In genomic region chr6:27472182-27472616, GRCh38 we compare ENCODE assay signal across 1 cellular context.
TF ChIP-seq lines count a peak whose summit lies in the region.

No MANE protein-coding gene starts in this region.

TF ChIP-seq in K562, 482 proteins besides CTCF, POLR2A, EP300 and RAD21 (continued from another document and continues in another):
- no peak for TF ChIP-seq PHF8 (IDR thresholded peaks at IDR 0.05; ENCODE audit: borderline replicate concordance, low read length)
- TF ChIP-seq ZBTB9 (CRISPR knock-in tag; IDR thresholded peaks at IDR 0.05), result 0 out of 2 replicates have a peak, but pooled peaks have one; percentile 2
- peak; percentile 98 for TF ChIP-seq CREM (IDR thresholded peaks at IDR 0.05; ENCODE audit: low read depth)
- no peak for TF ChIP-seq SREBF1 (IDR thresholded peaks at IDR 0.05; ENCODE audit: borderline replicate concordance, low read depth, low read length)
- TF ChIP-seq MLX (CRISPR knock-in tag; conservative IDR thresholded peaks at IDR 0.05), result no peak
- no peak for TF ChIP-seq ZZZ3 (IDR thresholded peaks at IDR 0.05)
- peak; percentile 8; the same call in 1 of the 2 replicates for TF ChIP-seq SUPT5H (IDR thresholded peaks at IDR 0.05)
- peak; percentile 25; the same call in 1 of the 2 replicates for TF ChIP-seq ESRRA (IDR thresholded peaks at IDR 0.05; ENCODE audit: borderline replicate concordance, low read depth)
- TF ChIP-seq POU5F1 (IDR thresholded peaks at IDR 0.05; ENCODE audit: borderline replicate concordance, low read depth, low read length, partially characterized antibody), result no peak
- no peak for TF ChIP-seq PRPF4 (IDR thresholded peaks at IDR 0.05; ENCODE audit: insufficient read depth, low read depth, low read length, poor library complexity, severe bottlenecking)
- no peak for TF ChIP-seq ZNF583 (CRISPR knock-in tag; IDR thresholded peaks at IDR 0.05)
- no peak for TF ChIP-seq MAZ (CRISPR knock-in tag; conservative IDR thresholded peaks at IDR 0.05 in 1 of 2, IDR thresholded peaks at IDR 0.05 in 1 of 2)
- TF ChIP-seq MCM2 (IDR thresholded peaks at IDR 0.05; ENCODE audit: low read depth), result no peak
- TF ChIP-seq MYNN (IDR thresholded peaks at IDR 0.05), result no peak
- TF ChIP-seq MYNN (CRISPR knock-in tag; IDR thresholded peaks at IDR 0.05), result no peak
- TF ChIP-seq GATAD2A (IDR thresholded peaks at IDR 0.05), result no peak
- no peak for TF ChIP-seq SRSF9 (IDR thresholded peaks at IDR 0.05; ENCODE audit: borderline replicate concordance, low read depth, low read length)
- TF ChIP-seq GMEB1 (CRISPR knock-in tag; IDR thresholded peaks at IDR 0.05), result no peak
- no peak for TF ChIP-seq SNAPC5 (CRISPR knock-in tag; IDR thresholded peaks at IDR 0.05)
- no peak for TF ChIP-seq ZNF707 (CRISPR knock-in tag; conservative IDR thresholded peaks at IDR 0.05)
- TF ChIP-seq CSDE1 (IDR thresholded peaks at IDR 0.05), result peak in 1 of 2 experiments; percentile 27; a peak in 1 of 4 replicates
- TF ChIP-seq DIDO1 (tag; IDR thresholded peaks at IDR 0.05; ENCODE audit: low read depth), result 0 out of 2 replicates have a peak, but pooled peaks have one; percentile 50
- no peak for TF ChIP-seq WHSC1 (IDR thresholded peaks at IDR 0.05; ENCODE audit: low read length)
- TF ChIP-seq PTBP1 (IDR thresholded peaks at IDR 0.05; ENCODE audit: low read depth, low read length), result no peak
- 0 out of 2 replicates have a peak, but pooled peaks have one; percentile 31 for TF ChIP-seq CREB3L1 (IDR thresholded peaks at IDR 0.05; ENCODE audit: borderline replicate concordance, low read depth)
- no peak for TF ChIP-seq RBM22 (IDR thresholded peaks at IDR 0.05; ENCODE audit: low read depth, low read length, poor library complexity, severe bottlenecking)
- TF ChIP-seq MGA (IDR thresholded peaks at IDR 0.05), result no peak
- TF ChIP-seq ARNT (IDR thresholded peaks at IDR 0.05), result no peak; a peak in 1 of 4 replicates
- TF ChIP-seq NR4A1 (CRISPR knock-in tag; IDR thresholded peaks at IDR 0.05), result no peak
- no peak for TF ChIP-seq NR4A1 (tag; IDR thresholded peaks at IDR 0.05)
- no peak for TF ChIP-seq ATF2 (CRISPR knock-in tag; IDR thresholded peaks at IDR 0.05)
- no peak for TF ChIP-seq NFYB (IDR thresholded peaks at IDR 0.05; ENCODE audit: extremely low read depth, insufficient read length)
- TF ChIP-seq HEY1 (CRISPR knock-in tag; IDR thresholded peaks at IDR 0.05; ENCODE audit: borderline replicate concordance), result no peak
- peak; percentile 67 for TF ChIP-seq JUND (IDR thresholded peaks at IDR 0.05; ENCODE audit: borderline replicate concordance, low read depth, low read length)
- no peak; the same call in 2 of the 3 replicates for TF ChIP-seq JUND (tag; IDR thresholded peaks at IDR 0.05; ENCODE audit: borderline replicate concordance, low read depth, low read length)
- no peak for TF ChIP-seq ZNF316 (IDR thresholded peaks at IDR 0.05)
- TF ChIP-seq ZNF347 (CRISPR knock-in tag; IDR thresholded peaks at IDR 0.05; ENCODE audit: low read depth), result no peak
- no peak for TF ChIP-seq NR2F6 (CRISPR knock-in tag; IDR thresholded peaks at IDR 0.05)
- no peak for TF ChIP-seq ZNF507 (tag; conservative IDR thresholded peaks at IDR 0.05)
- no peak for TF ChIP-seq SIX5 (IDR thresholded peaks at IDR 0.05; ENCODE audit: borderline replicate concordance in 1 of 2, insufficient read depth in 1 of 2, low read depth in 1 of 2, low read length in 2 of 2)
- TF ChIP-seq NR2C2 (CRISPR knock-in tag; IDR thresholded peaks at IDR 0.05), result 0 out of 2 replicates have a peak, but pooled peaks have one; percentile 19
- TF ChIP-seq NR2C2 (tag; IDR thresholded peaks at IDR 0.05), result no peak
- no peak for TF ChIP-seq ZNF655 (CRISPR knock-in tag; IDR thresholded peaks at IDR 0.05)
- peak in 1 of 2 experiments; percentile 72; a peak in 3 of 4 replicates for TF ChIP-seq FOXK2 (conservative IDR thresholded peaks at IDR 0.05 in 1 of 2, IDR thresholded peaks at IDR 0.05 in 1 of 2; ENCODE audit: low read depth in 2 of 2)
- no peak; the same call in 1 of the 2 replicates for TF ChIP-seq PML (IDR thresholded peaks at IDR 0.05; ENCODE audit: low read length)
- TF ChIP-seq TAF1 (IDR thresholded peaks at IDR 0.05; ENCODE audit: control insufficient read depth, extremely low read depth, insufficient read depth, low read length, severe bottlenecking), result no peak
- TF ChIP-seq SREBF2 (CRISPR knock-in tag; IDR thresholded peaks at IDR 0.05), result no peak
